Comparison of ENCODE assay signal across 10 cellular contexts in the genomic region with DNA sequence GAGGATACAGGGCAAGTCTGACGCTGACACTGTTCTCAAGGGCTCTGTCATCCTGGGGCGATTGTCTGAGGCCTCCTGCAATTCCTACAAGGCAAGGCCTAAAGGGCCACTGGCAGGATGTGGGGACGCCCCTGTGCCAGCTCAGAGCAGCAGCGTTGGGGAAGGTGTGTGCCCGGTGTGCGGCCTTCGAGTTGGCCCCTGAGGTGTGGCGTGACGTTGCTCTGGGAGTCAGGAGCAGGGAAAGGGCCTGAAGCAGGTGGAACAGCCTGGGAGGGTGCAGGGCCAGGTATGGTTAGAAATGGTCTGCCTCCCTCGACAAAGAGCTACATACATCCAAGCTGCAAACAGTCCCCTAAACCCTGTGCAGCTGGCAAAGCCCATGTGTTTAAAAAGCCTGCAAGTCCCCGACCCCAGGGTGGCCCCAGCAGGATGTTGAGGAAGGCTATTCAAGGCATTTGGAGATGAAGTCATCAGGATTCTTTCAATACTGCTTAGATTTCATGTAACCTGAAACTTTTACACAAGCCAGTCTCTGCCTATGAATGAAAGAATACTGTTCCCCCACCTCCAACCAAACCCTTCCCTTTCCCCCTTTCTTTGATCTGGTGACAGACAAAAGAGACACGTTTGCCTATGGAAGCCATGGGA.
A peak's percentile ranks its signal among the peaks of the same experiment; 100 is the strongest.
DNase-seq lines count a peak whose midpoint lies in the region; TF ChIP-seq lines count a peak whose summit lies in the region.
"Had no signal": no experiment of that assay in that cellular context is flagged by ENCODE, and none has a peak within 500 bp of the region (broad histone marks: within the 10 kb centered on the region; RNA-seq: fewer than 3 reads in every experiment).

No MANE protein-coding gene starts in this region.

- no peak overlapping the region for H2BK5ac ChIP-seq in mesendoderm (ENCODE audit: low read length)

- peak overlapping the region; percentile 27 for H3K56ac ChIP-seq in mesendoderm (ENCODE audit: low read length)

- DNase-seq in astrocyte of the cerebellum (ENCODE audit: low read depth): peak; percentile 33
- DNase-seq in mesendoderm: peak; percentile 74
- no peak for DNase-seq in D341Med (ENCODE audit: low spot score)
- DNase-seq in NCI-H1436 treated with DMSO at 0.1 percent for 48 hours (lab: John Stamatoyannopoulos, UW): no peak
- no peak for DNase-seq in HT-29 (ENCODE audit: low spot score)
- DNase-seq in nucleus accumbens (lab: John Stamatoyannopoulos, UW): no peak
- DNase-seq: dorsolateral prefrontal cortex, NCI-H1105 had no signal

- H3K4me1 ChIP-seq in BLaER1 (peaks cover 36% of the 10 kb centered on the region), HUES48 (ENCODE audit: control insufficient read depth, insufficient read depth, low read length) (peaks cover 17% of the 10 kb centered on the region), mesendoderm (ENCODE audit: control insufficient read depth, low read depth, low read length) (peaks cover 2% of the 10 kb centered on the region)

- no peak overlapping the region for H2BK15ac ChIP-seq in mesendoderm (replicated peaks; ENCODE audit: low read depth)

- in situ Hi-C loops in astrocyte of the cerebellum (cut with HindIII; ENCODE audit: low sequenced_read_pairs): no loop called here

- H2AK5ac ChIP-seq in mesendoderm (ENCODE audit: low read length): no peak overlapping the region

- H3K18ac ChIP-seq in mesendoderm (ENCODE audit: low read length): no peak overlapping the region

- WGBS in mesendoderm (ENCODE audit: extremely low coverage, insufficient coverage, low lambda C conversion rate): no CpG with 5 or more reads among the region's 12 CpGs

- H3K27me3 ChIP-seq in BLaER1 (no peaks in the 10 kb centered on the region), HUES48 (ENCODE audit: control insufficient read depth, insufficient read depth, low read length) (no peaks in the 10 kb centered on the region), mesendoderm (ENCODE audit: insufficient read depth, low read length, poor library complexity) (no peaks in the 10 kb centered on the region)
- H3K27me3 ChIP-seq: dorsolateral prefrontal cortex had no signal

- H4K5ac ChIP-seq in mesendoderm (ENCODE audit: low read length): no peak overlapping the region

- H3K79me1 ChIP-seq in mesendoderm (ENCODE audit: low read length): no peaks in the 10 kb centered on the region

- no peaks in the 10 kb centered on the region for H3K79me2 ChIP-seq in mesendoderm (ENCODE audit: control insufficient read depth, insufficient read depth, low read length)

- no peaks in the 10 kb centered on the region for H4K20me1 ChIP-seq in BLaER1

- H3K4me2 ChIP-seq in BLaER1 (peak overlapping the region; percentile 90), mesendoderm (ENCODE audit: low read length) (no peak overlapping the region)

- H3K9ac ChIP-seq in BLaER1 (no peak overlapping the region), HUES48 (ENCODE audit: low read depth, low read length) (0 out of 2 replicates have a peak overlapping the region, but pooled peaks have one; percentile 31), mesendoderm (ENCODE audit: low read length) (no peak overlapping the region)

- H3K27ac ChIP-seq in BLaER1: peak overlapping the region; percentile 58; the same call in 1 of the 2 replicates
- peak overlapping the region; percentile 59 for H3K27ac ChIP-seq in HUES48 (ENCODE audit: low read depth, low read length)
- H3K27ac ChIP-seq in mesendoderm (ENCODE audit: low read depth, low read length): peak overlapping the region; percentile 14
- H3K27ac ChIP-seq: dorsolateral prefrontal cortex had no signal

- no peak overlapping the region for H3K4ac ChIP-seq in mesendoderm (ENCODE audit: low read depth, low read length)

- H3K9me3 ChIP-seq in BLaER1: no peaks in the 10 kb centered on the region
- H3K9me3 ChIP-seq in HUES48 (ENCODE audit: control insufficient read depth, insufficient read depth, low read length): no peaks in the 10 kb centered on the region

- H2BK120ac ChIP-seq in mesendoderm (ENCODE audit: low read depth, low read length): no peak overlapping the region

- no peak for TF ChIP-seq CTCF in astrocyte of the cerebellum (IDR thresholded peaks at IDR 0.05; ENCODE audit: low read depth, low read length, missing control alignments)

- no peaks in the 10 kb centered on the region for H3K36me3 ChIP-seq in BLaER1
- H3K36me3 ChIP-seq in HUES48 (ENCODE audit: control insufficient read depth, insufficient read depth, low read length): no peaks in the 10 kb centered on the region
- H3K36me3 ChIP-seq in mesendoderm (ENCODE audit: control insufficient read depth, insufficient read depth, low read length): no peaks in the 10 kb centered on the region

- no peak overlapping the region for H4K8ac ChIP-seq in mesendoderm (ENCODE audit: low read depth, low read length)

- H3K4me3 ChIP-seq in BLaER1 (0 out of 2 replicates have a peak overlapping the region, but pooled peaks have one; percentile 2), HUES48 (ENCODE audit: low read depth, low read length) (no peak overlapping the region), astrocyte of the cerebellum (ENCODE audit: low read depth, low read length) (no peak overlapping the region), mesendoderm (ENCODE audit: low read length) (no peak overlapping the region)
- H3K4me3 ChIP-seq: dorsolateral prefrontal cortex had no signal

- H3K23ac ChIP-seq in mesendoderm (ENCODE audit: low read length): no peak overlapping the region

Comparison
In these comparisons a context has a peak if more than half of its experiments do, and no peak if none do; other contexts are left out.
1. DNase-seq: peak in astrocyte of the cerebellum (single experiment) and mesendoderm (single experiment); none in D341Med (single experiment), NCI-H1436 treated with DMSO at 0.1 percent for 48 hours (single experiment), HT-29 (single experiment) and nucleus accumbens (0 of 56).
2. Peak in every context shown above with its lines, with median percentiles within 50 percentile points of each other: H3K27ac ChIP-seq.